Comparison of ENCODE assay signal across 7 cellular contexts in genomic region chr4:130233377-130234047, GRCh38.
A peak's percentile ranks its signal among the peaks of the same experiment; 100 is the strongest.
DNase-seq lines count a peak whose midpoint lies in the region; ATAC-seq and TF ChIP-seq lines count a peak whose summit lies in the region.

No MANE protein-coding gene starts in this region.

- H3K9me3 Mint-ChIP-seq in nephron progenitor cell: no peaks in the 10 kb centered on the region

- H3F3A ChIP-seq in MM.1S (ENCODE audit: insufficient read depth, low read length): no peaks in the 10 kb centered on the region

- 0 out of 2 replicates have a peak overlapping the region, but pooled peaks have one; percentile 12 for H3K4me3 ChIP-seq in MM.1S (ENCODE audit: low read length)
- peak overlapping the region in 1 of 3 donors; percentile 19 for H3K4me3 ChIP-seq in right lobe of liver
- no peak overlapping the region for H3K4me3 ChIP-seq in dorsolateral prefrontal cortex

- H2AFZ ChIP-seq in MM.1S (ENCODE audit: low read length): peak overlapping the region; percentile 37; the same call in 1 of the 2 replicates

- peak; percentile 100 for ATAC-seq in GM18907 (IDR thresholded peaks at IDR 0.05; ENCODE audit: unreplicated experiment)
- peak; percentile 100 for ATAC-seq in HG02571 (IDR thresholded peaks at IDR 0.05; ENCODE audit: unreplicated experiment)
- ATAC-seq in right lobe of liver: peak; percentile 80 to 99 (median 86)

- H3K9me2 ChIP-seq in MM.1S (replicated peaks; ENCODE audit: insufficient read depth, low read length): no peaks in the 10 kb centered on the region

- no peak overlapping the region for H3K27ac Mint-ChIP-seq in nephron progenitor cell

- no peaks in the 10 kb centered on the region for H3K36me3 Mint-ChIP-seq in nephron progenitor cell (ENCODE audit: low read depth)

- H3K4me1 ChIP-seq in MM.1S (ENCODE audit: low read length) (peaks cover 4% of the 10 kb centered on the region), right lobe of liver (no peaks in the 10 kb centered on the region)

- H3K9ac ChIP-seq in MM.1S (ENCODE audit: low read length): no peak overlapping the region

- H3K4me1 Mint-ChIP-seq in nephron progenitor cell: no peaks in the 10 kb centered on the region

- peak overlapping the region; percentile 42 for H3K4me2 ChIP-seq in MM.1S (ENCODE audit: low read depth, low read length)

- TF ChIP-seq POLR2A in right lobe of liver (IDR thresholded peaks at IDR 0.05): no peak

- H3K79me2 ChIP-seq in MM.1S (ENCODE audit: low read length): no peaks in the 10 kb centered on the region

- no peaks in the 10 kb centered on the region; the same call in 1 of the 2 replicates for H4K20me1 ChIP-seq in MM.1S (ENCODE audit: insufficient read depth, low read length)

- no peaks in the 10 kb centered on the region for H3K36me3 ChIP-seq in MM.1S (replicated peaks; ENCODE audit: insufficient read depth, low read length)
- H3K36me3 ChIP-seq in right lobe of liver: no peaks in the 10 kb centered on the region

- DNase-seq in MM.1S: peak; percentile 86
- DNase-seq in right lobe of liver: no peak
- DNase-seq in dorsolateral prefrontal cortex: no peak
- no peak for DNase-seq in NCI-H748 (lab: John Stamatoyannopoulos, UW; ENCODE audit: unreplicated experiment)
- DNase-seq in nephron progenitor cell: no peak

- H3K27me3 ChIP-seq in MM.1S (replicated peaks; ENCODE audit: insufficient read depth, low read length) (no peaks in the 10 kb centered on the region), right lobe of liver (no peaks in the 10 kb centered on the region), dorsolateral prefrontal cortex (no peaks in the 10 kb centered on the region)

- no peaks in the 10 kb centered on the region for H3K27me3 Mint-ChIP-seq in nephron progenitor cell (ENCODE audit: low read depth, poor library complexity)

- H3K27ac ChIP-seq in MM.1S (ENCODE audit: low read length): no peak overlapping the region
- no peak overlapping the region for H3K27ac ChIP-seq in right lobe of liver
- no peak overlapping the region for H3K27ac ChIP-seq in dorsolateral prefrontal cortex

- H3K9me3 ChIP-seq in MM.1S (replicated peaks; ENCODE audit: insufficient read depth, low read length) (no peaks in the 10 kb centered on the region), right lobe of liver (no peaks in the 10 kb centered on the region)

- TF ChIP-seq CTCF in MM.1S (IDR thresholded peaks at IDR 0.05; ENCODE audit: low read length): no peak
- no peak for TF ChIP-seq CTCF in right lobe of liver (IDR thresholded peaks at IDR 0.05)
- TF ChIP-seq CTCF in dorsolateral prefrontal cortex (IDR thresholded peaks at IDR 0.05 in 54 of 56, conservative IDR thresholded peaks at IDR 0.05 in 2 of 56; ENCODE audit: low read depth in 1 of 56, partially characterized antibody in 56 of 56): no peak
- TF ChIP-seq CTCF in nephron progenitor cell (IDR thresholded peaks at IDR 0.05): no peak

- WGBS in right lobe of liver (ENCODE audit: insufficient coverage, low coverage, low lambda C conversion rate, missing lambda C conversion rate): 19% methylated on average over 3 of the region's 3 CpGs

- H3K4me3 Mint-ChIP-seq in nephron progenitor cell: no peak overlapping the region

- intact Hi-C loops in right lobe of liver (cut with DNase I) (no loop called here), dorsolateral prefrontal cortex (cut with DNase I) (no loop called here)
